Comparison of ENCODE assay signal across 1 cellular context in the genomic region with DNA sequence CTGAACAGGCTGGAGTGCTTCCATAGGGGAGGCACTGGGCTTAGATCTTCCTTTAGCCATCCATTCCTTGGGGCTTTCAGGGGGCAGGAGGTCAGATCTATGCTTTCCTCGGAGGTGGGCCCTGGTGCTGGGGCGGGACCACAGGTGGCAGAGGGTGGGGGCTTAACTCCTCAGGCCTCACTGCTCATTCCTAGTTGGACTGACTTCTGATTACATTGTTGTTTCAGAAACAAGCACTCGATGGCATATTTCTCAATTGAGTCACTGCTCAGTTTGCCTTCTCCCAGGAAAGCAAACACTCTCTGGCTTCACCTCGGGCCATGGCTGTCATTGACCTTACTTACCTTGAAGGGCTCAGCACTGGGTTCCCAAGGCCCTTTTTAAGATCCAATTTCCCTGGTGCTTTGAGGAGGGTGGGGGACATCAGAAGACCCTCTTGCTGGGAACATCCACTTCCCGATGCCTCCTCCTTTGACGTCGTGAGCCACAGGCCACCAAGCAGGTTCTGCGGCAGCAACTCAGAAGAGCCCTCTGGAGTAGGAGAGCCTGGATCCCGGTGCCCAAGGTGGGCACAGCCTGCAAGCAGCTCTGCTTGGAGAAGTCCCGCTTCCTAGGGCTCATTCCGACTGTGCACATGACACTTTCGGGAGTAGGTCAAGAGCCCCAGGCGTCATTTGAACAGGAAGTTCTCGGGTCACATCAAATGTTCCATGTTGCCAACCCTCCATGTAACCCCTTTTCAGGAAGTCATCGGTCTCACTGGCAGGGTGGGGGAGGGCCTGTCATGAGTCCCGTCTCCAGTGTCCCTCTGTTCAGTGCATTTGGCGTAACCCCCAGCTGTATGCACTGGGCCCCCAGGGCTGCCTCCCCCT.
TF ChIP-seq lines count a peak whose summit lies in the region.

No MANE protein-coding gene starts in this region.

TF ChIP-seq in HepG2, 621 proteins besides CTCF, POLR2A, EP300 and RAD21 (continued from another document and continues in another):
- TF ChIP-seq, protein P1, sequence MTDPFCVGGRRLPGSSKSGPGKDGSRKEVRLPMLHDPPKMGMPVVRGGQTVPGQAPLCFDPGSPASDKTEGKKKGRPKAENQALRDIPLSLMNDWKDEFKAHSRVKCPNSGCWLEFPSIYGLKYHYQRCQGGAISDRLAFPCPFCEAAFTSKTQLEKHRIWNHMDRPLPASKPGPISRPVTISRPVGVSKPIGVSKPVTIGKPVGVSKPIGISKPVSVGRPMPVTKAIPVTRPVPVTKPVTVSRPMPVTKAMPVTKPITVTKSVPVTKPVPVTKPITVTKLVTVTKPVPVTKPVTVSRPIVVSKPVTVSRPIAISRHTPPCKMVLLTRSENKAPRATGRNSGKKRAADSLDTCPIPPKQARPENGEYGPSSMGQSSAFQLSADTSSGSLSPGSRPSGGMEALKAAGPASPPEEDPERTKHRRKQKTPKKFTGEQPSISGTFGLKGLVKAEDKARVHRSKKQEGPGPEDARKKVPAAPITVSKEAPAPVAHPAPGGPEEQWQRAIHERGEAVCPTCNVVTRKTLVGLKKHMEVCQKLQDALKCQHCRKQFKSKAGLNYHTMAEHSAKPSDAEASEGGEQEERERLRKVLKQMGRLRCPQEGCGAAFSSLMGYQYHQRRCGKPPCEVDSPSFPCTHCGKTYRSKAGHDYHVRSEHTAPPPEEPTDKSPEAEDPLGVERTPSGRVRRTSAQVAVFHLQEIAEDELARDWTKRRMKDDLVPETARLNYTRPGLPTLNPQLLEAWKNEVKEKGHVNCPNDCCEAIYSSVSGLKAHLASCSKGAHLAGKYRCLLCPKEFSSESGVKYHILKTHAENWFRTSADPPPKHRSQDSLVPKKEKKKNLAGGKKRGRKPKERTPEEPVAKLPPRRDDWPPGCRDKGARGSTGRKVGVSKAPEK (CRISPR knock-in tag; IDR thresholded peaks at IDR 0.05; ENCODE audit: borderline replicate concordance), result no peak
- TF ChIP-seq ZNF639 (CRISPR knock-in tag; conservative IDR thresholded peaks at IDR 0.05) (no peak), CREB1 (IDR thresholded peaks at IDR 0.05) (no peak), CREB1 (CRISPR knock-in tag; IDR thresholded peaks at IDR 0.05) (no peak; the same call in 1 of the 2 replicates), SP140L (CRISPR knock-in tag; IDR thresholded peaks at IDR 0.05; ENCODE audit: borderline replicate concordance) (peak; percentile 84; the same call in 1 of the 2 replicates), SMAD3 (CRISPR knock-in tag; IDR thresholded peaks at IDR 0.05) (no peak; the same call in 1 of the 2 replicates), STAT5B (CRISPR knock-in tag; IDR thresholded peaks at IDR 0.05) (no peak), ISL2 (CRISPR knock-in tag; IDR thresholded peaks at IDR 0.05) (0 out of 2 replicates have a peak, but pooled peaks have one; percentile 41), ZNF501 (CRISPR knock-in tag; IDR thresholded peaks at IDR 0.05) (no peak), ATRX (CRISPR knock-in tag; IDR thresholded peaks at IDR 0.05; ENCODE audit: borderline replicate concordance) (no peak), ZBTB8A (CRISPR knock-in tag; IDR thresholded peaks at IDR 0.05; ENCODE audit: borderline replicate concordance, low read depth) (no peak), E2F5 (CRISPR knock-in tag; conservative IDR thresholded peaks at IDR 0.05) (no peak), ZKSCAN8 (CRISPR knock-in tag; IDR thresholded peaks at IDR 0.05; ENCODE audit: borderline replicate concordance) (peak; percentile 82), TOPORS (CRISPR knock-in tag; IDR thresholded peaks at IDR 0.05) (no peak), ZXDC (CRISPR knock-in tag; IDR thresholded peaks at IDR 0.05) (no peak), POLR2AphosphoS2 (IDR thresholded peaks at IDR 0.05; ENCODE audit: low read depth, low read length) (no peak), ATF4 (CRISPR knock-in tag; IDR thresholded peaks at IDR 0.05) (no peak), CENPX (CRISPR knock-in tag; IDR thresholded peaks at IDR 0.05) (no peak), ZNF3 (CRISPR knock-in tag; IDR thresholded peaks at IDR 0.05) (no peak), ZSCAN21 (CRISPR knock-in tag; IDR thresholded peaks at IDR 0.05; ENCODE audit: borderline replicate concordance) (no peak), NR1H2 (CRISPR knock-in tag; IDR thresholded peaks at IDR 0.05; ENCODE audit: borderline replicate concordance, low read depth) (no peak), ZNF598 (CRISPR knock-in tag; IDR thresholded peaks at IDR 0.05; ENCODE audit: borderline replicate concordance) (no peak), TGIF2 (CRISPR knock-in tag; IDR thresholded peaks at IDR 0.05) (peak; percentile 50; the same call in 1 of the 2 replicates)
- TF ChIP-seq, protein P2, sequence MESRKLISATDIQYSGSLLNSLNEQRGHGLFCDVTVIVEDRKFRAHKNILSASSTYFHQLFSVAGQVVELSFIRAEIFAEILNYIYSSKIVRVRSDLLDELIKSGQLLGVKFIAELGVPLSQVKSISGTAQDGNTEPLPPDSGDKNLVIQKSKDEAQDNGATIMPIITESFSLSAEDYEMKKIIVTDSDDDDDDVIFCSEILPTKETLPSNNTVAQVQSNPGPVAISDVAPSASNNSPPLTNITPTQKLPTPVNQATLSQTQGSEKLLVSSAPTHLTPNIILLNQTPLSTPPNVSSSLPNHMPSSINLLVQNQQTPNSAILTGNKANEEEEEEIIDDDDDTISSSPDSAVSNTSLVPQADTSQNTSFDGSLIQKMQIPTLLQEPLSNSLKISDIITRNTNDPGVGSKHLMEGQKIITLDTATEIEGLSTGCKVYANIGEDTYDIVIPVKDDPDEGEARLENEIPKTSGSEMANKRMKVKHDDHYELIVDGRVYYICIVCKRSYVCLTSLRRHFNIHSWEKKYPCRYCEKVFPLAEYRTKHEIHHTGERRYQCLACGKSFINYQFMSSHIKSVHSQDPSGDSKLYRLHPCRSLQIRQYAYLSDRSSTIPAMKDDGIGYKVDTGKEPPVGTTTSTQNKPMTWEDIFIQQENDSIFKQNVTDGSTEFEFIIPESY (CRISPR knock-in tag; IDR thresholded peaks at IDR 0.05), result peak; percentile 33; the same call in 1 of the 2 replicates
- TF ChIP-seq, protein P3, sequence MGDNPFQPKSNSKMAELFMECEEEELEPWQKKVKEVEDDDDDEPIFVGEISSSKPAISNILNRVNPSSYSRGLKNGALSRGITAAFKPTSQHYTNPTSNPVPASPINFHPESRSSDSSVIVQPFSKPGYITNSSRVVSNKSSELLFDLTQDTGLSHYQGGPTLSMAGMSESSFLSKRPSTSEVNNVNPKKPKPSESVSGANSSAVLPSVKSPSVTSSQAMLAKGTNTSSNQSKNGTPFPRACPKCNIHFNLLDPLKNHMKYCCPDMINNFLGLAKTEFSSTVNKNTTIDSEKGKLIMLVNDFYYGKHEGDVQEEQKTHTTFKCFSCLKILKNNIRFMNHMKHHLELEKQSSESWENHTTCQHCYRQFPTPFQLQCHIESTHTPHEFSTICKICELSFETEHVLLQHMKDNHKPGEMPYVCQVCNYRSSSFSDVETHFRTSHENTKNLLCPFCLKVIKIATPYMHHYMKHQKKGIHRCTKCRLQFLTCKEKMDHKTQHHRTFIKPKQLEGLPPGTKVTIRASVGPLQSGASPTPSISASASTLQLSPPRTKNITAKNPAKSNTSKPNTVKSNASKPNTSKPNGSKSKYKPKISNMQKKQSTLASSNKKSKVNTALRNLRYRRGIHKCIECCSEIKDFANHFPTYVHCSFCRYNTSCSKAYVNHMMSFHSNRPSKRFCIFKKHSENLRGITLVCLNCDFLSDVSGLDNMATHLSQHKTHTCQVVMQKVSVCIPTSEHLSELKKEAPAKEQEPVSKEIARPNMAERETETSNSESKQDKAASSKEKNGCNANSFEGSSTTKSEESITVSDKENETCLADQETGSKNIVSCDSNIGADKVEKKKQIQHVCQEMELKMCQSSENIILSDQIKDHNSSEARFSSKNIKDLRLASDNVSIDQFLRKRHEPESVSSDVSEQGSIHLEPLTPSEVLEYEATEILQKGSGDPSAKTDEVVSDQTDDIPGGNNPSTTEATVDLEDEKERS (CRISPR knock-in tag; IDR thresholded peaks at IDR 0.05), result peak; percentile 20; the same call in 1 of the 2 replicates
- TF ChIP-seq, protein P4, sequence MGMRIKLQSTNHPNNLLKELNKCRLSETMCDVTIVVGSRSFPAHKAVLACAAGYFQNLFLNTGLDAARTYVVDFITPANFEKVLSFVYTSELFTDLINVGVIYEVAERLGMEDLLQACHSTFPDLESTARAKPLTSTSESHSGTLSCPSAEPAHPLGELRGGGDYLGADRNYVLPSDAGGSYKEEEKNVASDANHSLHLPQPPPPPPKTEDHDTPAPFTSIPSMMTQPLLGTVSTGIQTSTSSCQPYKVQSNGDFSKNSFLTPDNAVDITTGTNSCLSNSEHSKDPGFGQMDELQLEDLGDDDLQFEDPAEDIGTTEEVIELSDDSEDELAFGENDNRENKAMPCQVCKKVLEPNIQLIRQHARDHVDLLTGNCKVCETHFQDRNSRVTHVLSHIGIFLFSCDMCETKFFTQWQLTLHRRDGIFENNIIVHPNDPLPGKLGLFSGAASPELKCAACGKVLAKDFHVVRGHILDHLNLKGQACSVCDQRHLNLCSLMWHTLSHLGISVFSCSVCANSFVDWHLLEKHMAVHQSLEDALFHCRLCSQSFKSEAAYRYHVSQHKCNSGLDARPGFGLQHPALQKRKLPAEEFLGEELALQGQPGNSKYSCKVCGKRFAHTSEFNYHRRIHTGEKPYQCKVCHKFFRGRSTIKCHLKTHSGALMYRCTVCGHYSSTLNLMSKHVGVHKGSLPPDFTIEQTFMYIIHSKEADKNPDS (CRISPR knock-in tag; IDR thresholded peaks at IDR 0.05), result no peak
- TF ChIP-seq, protein P5, sequence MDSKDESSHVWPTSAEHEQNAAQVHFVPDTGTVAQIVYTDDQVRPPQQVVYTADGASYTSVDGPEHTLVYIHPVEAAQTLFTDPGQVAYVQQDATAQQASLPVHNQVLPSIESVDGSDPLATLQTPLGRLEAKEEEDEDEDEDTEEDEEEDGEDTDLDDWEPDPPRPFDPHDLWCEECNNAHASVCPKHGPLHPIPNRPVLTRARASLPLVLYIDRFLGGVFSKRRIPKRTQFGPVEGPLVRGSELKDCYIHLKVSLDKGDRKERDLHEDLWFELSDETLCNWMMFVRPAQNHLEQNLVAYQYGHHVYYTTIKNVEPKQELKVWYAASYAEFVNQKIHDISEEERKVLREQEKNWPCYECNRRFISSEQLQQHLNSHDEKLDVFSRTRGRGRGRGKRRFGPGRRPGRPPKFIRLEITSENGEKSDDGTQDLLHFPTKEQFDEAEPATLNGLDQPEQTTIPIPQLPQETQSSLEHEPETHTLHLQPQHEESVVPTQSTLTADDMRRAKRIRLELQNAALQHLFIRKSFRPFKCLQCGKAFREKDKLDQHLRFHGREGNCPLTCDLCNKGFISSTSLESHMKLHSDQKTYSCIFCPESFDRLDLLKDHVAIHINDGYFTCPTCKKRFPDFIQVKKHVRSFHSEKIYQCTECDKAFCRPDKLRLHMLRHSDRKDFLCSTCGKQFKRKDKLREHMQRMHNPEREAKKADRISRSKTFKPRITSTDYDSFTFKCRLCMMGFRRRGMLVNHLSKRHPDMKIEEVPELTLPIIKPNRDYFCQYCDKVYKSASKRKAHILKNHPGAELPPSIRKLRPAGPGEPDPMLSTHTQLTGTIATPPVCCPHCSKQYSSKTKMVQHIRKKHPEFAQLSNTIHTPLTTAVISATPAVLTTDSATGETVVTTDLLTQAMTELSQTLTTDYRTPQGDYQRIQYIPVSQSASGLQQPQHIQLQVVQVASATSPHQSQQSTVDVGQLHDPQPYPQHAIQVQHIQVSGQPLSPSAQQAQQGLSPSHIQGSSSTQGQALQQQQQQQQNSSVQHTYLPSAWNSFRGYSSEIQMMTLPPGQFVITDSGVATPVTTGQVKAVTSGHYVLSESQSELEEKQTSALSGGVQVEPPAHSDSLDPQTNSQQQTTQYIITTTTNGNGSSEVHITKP (CRISPR knock-in tag; IDR thresholded peaks at IDR 0.05; ENCODE audit: low read depth), result peak; percentile 79; the same call in 1 of the 2 replicates
- TF ChIP-seq, protein P6, sequence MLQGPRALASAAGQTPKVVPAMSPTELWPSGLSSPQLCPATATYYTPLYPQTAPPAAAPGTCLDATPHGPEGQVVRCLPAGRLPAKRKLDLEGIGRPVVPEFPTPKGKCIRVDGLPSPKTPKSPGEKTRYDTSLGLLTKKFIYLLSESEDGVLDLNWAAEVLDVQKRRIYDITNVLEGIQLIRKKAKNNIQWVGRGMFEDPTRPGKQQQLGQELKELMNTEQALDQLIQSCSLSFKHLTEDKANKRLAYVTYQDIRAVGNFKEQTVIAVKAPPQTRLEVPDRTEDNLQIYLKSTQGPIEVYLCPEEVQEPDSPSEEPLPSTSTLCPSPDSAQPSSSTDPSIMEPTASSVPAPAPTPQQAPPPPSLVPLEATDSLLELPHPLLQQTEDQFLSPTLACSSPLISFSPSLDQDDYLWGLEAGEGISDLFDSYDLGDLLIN (CRISPR knock-in tag; IDR thresholded peaks at IDR 0.05; ENCODE audit: borderline replicate concordance), result no peak
